In the genomic region with DNA sequence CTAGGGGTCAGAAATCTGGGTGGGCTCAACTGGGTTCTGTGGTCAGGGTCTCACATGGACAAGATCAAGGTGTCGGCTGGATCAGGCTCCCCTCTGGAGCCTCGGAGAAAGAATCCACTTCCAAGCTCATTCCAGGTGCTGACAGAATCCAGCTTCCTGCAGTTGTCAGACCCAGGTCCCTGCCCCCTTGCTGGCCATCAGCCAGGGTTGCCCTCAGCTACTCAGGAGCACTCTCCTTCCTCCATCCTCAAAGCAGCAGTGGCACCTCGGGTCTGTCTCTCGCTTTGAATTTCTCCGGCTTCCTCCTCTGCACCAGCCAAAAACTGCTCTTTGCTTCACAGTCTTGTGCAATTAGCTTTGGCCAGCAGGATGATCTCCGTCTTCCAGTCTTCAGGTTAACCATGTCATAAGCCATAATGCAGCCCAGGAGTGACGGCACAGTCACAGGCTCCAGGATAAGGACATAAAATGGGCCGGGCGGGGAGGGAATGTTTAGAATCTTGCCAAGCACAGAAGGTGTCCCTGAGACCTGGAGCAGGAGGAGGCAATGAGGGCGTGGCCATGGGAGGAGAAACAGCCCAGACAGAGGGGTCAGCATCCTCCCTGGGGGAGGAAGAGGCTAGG, we compare ENCODE assay signal across 13 cellular contexts.
"Had no signal": no experiment of that assay in that cellular context is flagged by ENCODE, and none has a peak within 500 bp of the region (broad histone marks: within the 10 kb centered on the region; RNA-seq: fewer than 3 reads in every experiment).

No MANE protein-coding gene starts in this region.

- H3K36me3 Mint-ChIP-seq: WTC11 had no signal

- H3K27ac Mint-ChIP-seq: activated naive CD8-positive, alpha-beta T cell treated with anti-CD3 and anti-CD28 coated beads, Interleukin-2, amount 50 U/mL, for 24 hours; WTC11 had no signal

- DNase-seq: activated CD4-positive, alpha-beta T cell treated with anti-CD3 and anti-CD28 coated beads for 48 hours; activated naive CD4-positive, alpha-beta T cell treated with Interleukin-2 at 50 U/mL for 16 hours; activated naive CD8-positive, alpha-beta T cell treated with anti-CD3 and anti-CD28 coated beads, Interleukin-2, amount 50 U/mL, for 24 hours; heart right ventricle; pancreas; stimulated activated CD4-positive, alpha-beta T cell treated with anti-CD3 and anti-CD28 coated beads, Interleukin-4, amount 100 ng/mL, for 4 hours had no signal

- H3K9me3 ChIP-seq: ascending aorta, heart right ventricle, pancreas, tibial nerve had no signal

- H3K4me3 Mint-ChIP-seq: activated naive CD8-positive, alpha-beta T cell treated with anti-CD3 and anti-CD28 coated beads, Interleukin-2, amount 50 U/mL, for 24 hours; neural crest cell; WTC11 had no signal

- H3K4me1 Mint-ChIP-seq: activated naive CD8-positive, alpha-beta T cell treated with anti-CD3 and anti-CD28 coated beads, Interleukin-2, amount 50 U/mL, for 24 hours; neural crest cell had no signal

- H3K27me3 Mint-ChIP-seq: activated naive CD8-positive, alpha-beta T cell treated with anti-CD3 and anti-CD28 coated beads, Interleukin-2, amount 50 U/mL, for 24 hours had no signal

- FAIRE-seq: endometrium, frontal cortex, keratinocyte, pancreas had no signal

- ATAC-seq: activated naive CD8-positive, alpha-beta T cell treated with anti-CD3 and anti-CD28 coated beads, Interleukin-2, amount 50 U/mL, for 24 hours; pancreas; WTC11 had no signal
